26 cellular contexts compared by ENCODE assay signal in the genomic region with DNA sequence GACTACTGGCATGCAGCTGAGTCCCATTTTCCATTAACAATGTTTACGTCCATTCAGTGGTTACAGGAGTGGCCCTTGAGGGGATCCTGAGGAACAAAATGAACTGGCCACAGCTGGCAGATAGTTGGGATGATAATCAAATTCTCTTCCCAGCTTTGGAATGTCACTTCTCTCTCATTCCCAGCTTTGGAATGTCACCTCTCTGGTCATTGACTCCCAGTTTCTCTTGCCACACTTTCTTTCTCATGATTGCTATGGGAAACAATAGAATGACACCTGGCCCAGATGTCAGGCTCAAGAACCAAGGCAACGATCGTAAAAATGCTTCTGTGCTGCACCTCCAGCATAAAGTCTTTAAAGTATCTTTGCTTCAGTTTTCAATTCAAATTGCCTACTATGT. TPM values are rescaled to one million over a fixed set of nuclear protein-coding genes. Genes with fewer than 3 reads are reported as not detected.
"Had no signal": no experiment of that assay in that cellular context is flagged by ENCODE, and none has a peak within 500 bp of the region (broad histone marks: within the 10 kb centered on the region; RNA-seq: fewer than 3 reads in every experiment).

No MANE protein-coding gene starts in this region.

- H3K4me1 ChIP-seq: heart right ventricle, lower lobe of right lung, prostate gland, right atrium auricular region, stomach, testis, tibial nerve, vagina had no signal

- ATAC-seq: heart right ventricle; left ventricle myocardium superior; lower lobe of right lung; natural killer cell; sciatic nerve; stimulated activated effector memory CD8-positive, alpha-beta T cell treated with anti-CD3 and anti-CD28 coated beads, Interleukin-12 subunit alpha, Interleukin-12 subunit beta, amount 100 ng/mL, for 72 hours had no signal

- H3K36me3 ChIP-seq: esophagus squamous epithelium, heart right ventricle, lower lobe of right lung, neutrophil, prostate gland, right atrium auricular region, stomach, tibial nerve, vagina had no signal

- H3K27ac Mint-ChIP-seq: immature natural killer cell; natural killer cell; stimulated activated effector memory CD8-positive, alpha-beta T cell treated with anti-CD3 and anti-CD28 coated beads, Interleukin-12 subunit alpha, Interleukin-12 subunit beta, amount 100 ng/mL, for 72 hours had no signal

- H3K4me3 Mint-ChIP-seq: immature natural killer cell; natural killer cell; stimulated activated effector memory CD8-positive, alpha-beta T cell treated with anti-CD3 and anti-CD28 coated beads, Interleukin-12 subunit alpha, Interleukin-12 subunit beta, amount 100 ng/mL, for 72 hours had no signal

- H3K4me3 ChIP-seq: coronary artery, esophagus squamous epithelium, heart right ventricle, lower lobe of right lung, prostate gland, right atrium auricular region, stomach, testis, tibial nerve, vagina had no signal

- H3K36me3 Mint-ChIP-seq: immature natural killer cell; natural killer cell; stimulated activated effector memory CD8-positive, alpha-beta T cell treated with anti-CD3 and anti-CD28 coated beads, Interleukin-12 subunit alpha, Interleukin-12 subunit beta, amount 100 ng/mL, for 72 hours had no signal

- H3K9me3 ChIP-seq: esophagus squamous epithelium, heart right ventricle, lower lobe of right lung, neutrophil, prostate gland, right atrium auricular region, stomach, testis, vagina had no signal

- H3K4me1 Mint-ChIP-seq: immature natural killer cell; natural killer cell; stimulated activated effector memory CD8-positive, alpha-beta T cell treated with anti-CD3 and anti-CD28 coated beads, Interleukin-12 subunit alpha, Interleukin-12 subunit beta, amount 100 ng/mL, for 72 hours had no signal

- H3K27ac ChIP-seq: coronary artery, heart right ventricle, lower lobe of right lung, neutrophil, prostate gland, right atrium auricular region, stomach, testis, tibial nerve, vagina had no signal

- DNase-seq: dermis blood vessel endothelial cell; effector memory CD4-positive, alpha-beta T cell; erythroblast; esophagus squamous epithelium; foreskin melanocyte; glutamatergic neuron; heart right ventricle; hippocampal formation; immature natural killer cell; left ventricle myocardium superior; lower lobe of right lung; natural killer cell; stimulated activated CD4-positive, alpha-beta T cell treated with anti-CD3 and anti-CD28 coated beads, Interleukin-2, amount 100 ng/mL, for 24 hours; stimulated activated CD4-positive, alpha-beta T cell treated with anti-CD3 and anti-CD28 coated beads, Interleukin-4, amount 100 ng/mL, for 24 hours; stimulated activated naive CD4-positive, alpha-beta T cell treated with Interleukin-2 at 50 U/mL for 16 hours; stomach; testis had no signal

- H3K27me3 ChIP-seq: esophagus squamous epithelium, heart right ventricle, neutrophil, right atrium auricular region, stomach, testis, tibial nerve, vagina had no signal

- H3K9me3 Mint-ChIP-seq: natural killer cell; stimulated activated effector memory CD8-positive, alpha-beta T cell treated with anti-CD3 and anti-CD28 coated beads, Interleukin-12 subunit alpha, Interleukin-12 subunit beta, amount 100 ng/mL, for 72 hours had no signal

RNA-seq across cellular contexts. Expression of a gene that starts 34.0 kb away (rescaled TPM):
- total RNA-seq: dermis blood vessel endothelial cell, endothelial cell of umbilical vein, right atrium auricular region had no signal
- polyA plus RNA-seq: endothelial cell of umbilical vein had no signal
